22 cellular contexts compared by ENCODE assay signal in the genomic region with DNA sequence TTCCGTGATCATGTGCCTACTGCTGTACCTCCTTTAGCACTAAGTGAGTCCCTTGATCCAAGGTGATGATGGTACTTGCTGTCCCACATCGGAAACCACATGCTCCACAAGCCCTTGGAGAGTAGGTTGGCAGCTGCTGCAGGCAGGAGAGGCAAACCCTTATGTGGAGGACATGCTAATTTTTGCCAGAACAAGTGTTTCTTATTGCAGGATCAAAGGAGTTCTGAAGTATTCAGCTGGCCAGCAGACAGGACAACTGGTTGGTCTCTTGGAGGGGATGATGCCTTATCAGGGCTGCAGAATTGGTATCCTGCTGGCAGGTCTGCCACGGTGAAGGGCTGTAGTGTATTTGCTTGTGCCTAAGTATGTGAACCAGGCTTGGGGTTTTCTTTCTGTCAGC. TPM values are rescaled to one million over a fixed set of nuclear protein-coding genes. Genes with fewer than 3 reads are reported as not detected.
DNase-seq lines count a peak whose midpoint lies in the region; ATAC-seq and FAIRE-seq lines count a peak whose summit lies in the region.
"Had no signal": no experiment of that assay in that cellular context is flagged by ENCODE, and none has a peak within 500 bp of the region (broad histone marks: within the 10 kb centered on the region; RNA-seq: fewer than 3 reads in every experiment).

No MANE protein-coding gene starts in this region.

- no peaks in the 10 kb centered on the region for H3K9me3 ChIP-seq in CD4-positive, alpha-beta memory T cell (ENCODE audit: control insufficient read depth in 1 of 2, low read length in 2 of 2)
- H3K9me3 ChIP-seq: prostate gland, spleen had no signal

- H3K36me3 Mint-ChIP-seq in activated CD4-positive, alpha-beta T cell treated with anti-CD3 and anti-CD28 coated beads for 36 hours (ENCODE audit: low read depth): peaks cover 41% of the 10 kb centered on the region
- H3K36me3 Mint-ChIP-seq in CD4-positive, alpha-beta memory T cell: peaks cover 42 to 69% of the 10 kb centered on the region in 2 donors
- peaks cover 0 to 77% (median 9%) of the 10 kb centered on the region in 3 donors for H3K36me3 Mint-ChIP-seq in naive thymus-derived CD8-positive, alpha-beta T cell

- H3K4me3 Mint-ChIP-seq in activated CD4-positive, alpha-beta T cell treated with anti-CD3 and anti-CD28 coated beads for 36 hours: no peak overlapping the region
- H3K4me3 Mint-ChIP-seq in CD4-positive, alpha-beta memory T cell: no peak overlapping the region
- no peak overlapping the region for H3K4me3 Mint-ChIP-seq in naive thymus-derived CD8-positive, alpha-beta T cell
- H3K4me3 Mint-ChIP-seq: stimulated activated memory B cell treated with anti-CD40 and anti-IgM and Interleukin-4, amounts not matched to agents 10 μg/mL and 1 μg/mL and 100 μg/mL, for 72 hours had no signal

- no peak for DNase-seq in activated CD4-positive, alpha-beta T cell treated with anti-CD3 and anti-CD28 coated beads for 36 hours
- DNase-seq in activated CD4-positive, alpha-beta T cell treated with anti-CD3 and anti-CD28 coated beads, Interleukin-2, amount 50 U/mL, for 4 hours: no peak
- no peak for DNase-seq in CD4-positive, alpha-beta memory T cell
- peak; percentile 94 for DNase-seq in NCI-H524 treated with DMSO at 0.1 percent for 48 hours (lab: John Stamatoyannopoulos, UW)
- DNase-seq in naive thymus-derived CD8-positive, alpha-beta T cell: no peak
- DNase-seq in NCI-H2196 treated with DMSO at 0.1 percent for 48 hours (lab: John Stamatoyannopoulos, UW; ENCODE audit: unreplicated experiment): no peak
- DNase-seq in OCI-M2 (lab: John Stamatoyannopoulos, UW; ENCODE audit: unreplicated experiment): no peak
- DNase-seq in HTR-8/SVneo (ENCODE audit: insufficient read length, low spot score): no peak
- DNase-seq: activated CD4-positive, alpha-beta T cell treated with anti-CD3 and anti-CD28 coated beads for 48 hours; Calu3; foreskin melanocyte; H7; Kasumi-1; NCI-H1105 treated with DMSO at 0.1 percent for 48 hours; NCI-H446; OCI-M1 had no signal

- POLR2A ChIA-PET in activated CD4-positive, alpha-beta T cell treated with anti-CD3 and anti-CD28 coated beads for 36 hours (lab: Charles Lee): no interaction called here
- POLR2A ChIA-PET in CD4-positive, alpha-beta memory T cell (lab: Charles Lee; ENCODE audit: partially characterized antibody): interaction anchor here (1.0 to 5.5 kb wide), 5 partner anchors 20 to 78 kb away, joined by 3 to 32 read pairs (median 4); no protein-coding TSS in a partner anchor
- POLR2A ChIA-PET in naive thymus-derived CD8-positive, alpha-beta T cell (lab: Charles Lee): interaction anchor here (0.9 to 1.2 kb wide), 3 partner anchors 19 to 24 kb away, joined by 3 to 4 read pairs (median 4); no protein-coding TSS in a partner anchor

- H3K27ac Mint-ChIP-seq in activated CD4-positive, alpha-beta T cell treated with anti-CD3 and anti-CD28 coated beads for 36 hours: peak overlapping the region; percentile 38
- peak overlapping the region in 5 of 7 donors; percentile 11 to 79 (median 60) for H3K27ac Mint-ChIP-seq in CD4-positive, alpha-beta memory T cell
- peak overlapping the region in 9 of 10 donors; percentile 31 to 91 (median 76) for H3K27ac Mint-ChIP-seq in naive thymus-derived CD8-positive, alpha-beta T cell

- ATAC-seq in activated CD4-positive, alpha-beta T cell treated with anti-CD3 and anti-CD28 coated beads for 36 hours: no peak
- ATAC-seq in naive thymus-derived CD8-positive, alpha-beta T cell: no peak
- ATAC-seq: left lobe of liver; stimulated activated memory B cell treated with anti-CD40 and anti-IgM and Interleukin-4, amounts not matched to agents 10 μg/mL and 1 μg/mL and 100 μg/mL, for 72 hours had no signal

- H3K27ac ChIP-seq in CD4-positive, alpha-beta memory T cell (ENCODE audit: low read depth, low read length): no peak overlapping the region
- H3K27ac ChIP-seq: prostate gland, SK-N-MC had no signal

- CTCF ChIA-PET in activated CD4-positive, alpha-beta T cell treated with anti-CD3 and anti-CD28 coated beads for 36 hours (lab: Charles Lee): interaction anchor here (1.0 to 2.7 kb wide), 3 partner anchors 13 to 78 kb away, joined by 3 to 7 read pairs (median 5); no protein-coding TSS in a partner anchor
- CTCF ChIA-PET in CD4-positive, alpha-beta memory T cell (lab: Charles Lee; ENCODE audit: partially characterized antibody): interaction anchor here (1.5 to 4.8 kb wide), 2 partner anchors 69 to 78 kb away, joined by 3 to 22 read pairs; no protein-coding TSS in a partner anchor

- intact Hi-C loops in activated CD4-positive, alpha-beta T cell treated with anti-CD3 and anti-CD28 coated beads for 36 hours (cut with DNase I, micrococcal nuclease): no loop called here
- intact Hi-C loops in CD4-positive, alpha-beta memory T cell (cut with micrococcal nuclease): no loop called here

- H3K4me1 ChIP-seq in CD4-positive, alpha-beta memory T cell (ENCODE audit: insufficient read depth, low read length): peaks cover 48% of the 10 kb centered on the region
- H3K4me1 ChIP-seq: prostate gland had no signal

- peaks cover 50% of the 10 kb centered on the region for H3K36me3 ChIP-seq in CD4-positive, alpha-beta memory T cell (ENCODE audit: insufficient read depth, low read length)
- H3K36me3 ChIP-seq: prostate gland had no signal

- H3K9me3 Mint-ChIP-seq in activated CD4-positive, alpha-beta T cell treated with anti-CD3 and anti-CD28 coated beads for 36 hours (ENCODE audit: low read depth): peaks cover 2% of the 10 kb centered on the region
- peaks cover 0 to 1% (median 0%) of the 10 kb centered on the region in 8 donors for H3K9me3 Mint-ChIP-seq in CD4-positive, alpha-beta memory T cell
- H3K9me3 Mint-ChIP-seq in naive thymus-derived CD8-positive, alpha-beta T cell: no peaks in the 10 kb centered on the region
- H3K9me3 Mint-ChIP-seq: stimulated activated memory B cell treated with anti-CD40 and anti-IgM and Interleukin-4, amounts not matched to agents 10 μg/mL and 1 μg/mL and 100 μg/mL, for 72 hours had no signal

- H3K27me3 ChIP-seq in CD4-positive, alpha-beta memory T cell (ENCODE audit: insufficient read depth, low read length): no peaks in the 10 kb centered on the region
- H3K27me3 ChIP-seq: spleen had no signal

- FAIRE-seq in HTR-8/SVneo (lab: Jason Lieb, UNC): no peak
- FAIRE-seq: astrocyte had no signal

- H3K4me1 Mint-ChIP-seq in activated CD4-positive, alpha-beta T cell treated with anti-CD3 and anti-CD28 coated beads for 36 hours: peaks cover 54% of the 10 kb centered on the region
- peaks cover 43 to 79% (median 61%) of the 10 kb centered on the region in 4 donors for H3K4me1 Mint-ChIP-seq in CD4-positive, alpha-beta memory T cell
- peaks cover 39 to 83% (median 73%) of the 10 kb centered on the region in 4 donors for H3K4me1 Mint-ChIP-seq in naive thymus-derived CD8-positive, alpha-beta T cell

- H3K27me3 Mint-ChIP-seq in activated CD4-positive, alpha-beta T cell treated with anti-CD3 and anti-CD28 coated beads for 36 hours: no peaks in the 10 kb centered on the region
- no peaks in the 10 kb centered on the region for H3K27me3 Mint-ChIP-seq in CD4-positive, alpha-beta memory T cell
- H3K27me3 Mint-ChIP-seq in naive thymus-derived CD8-positive, alpha-beta T cell: no peaks in the 10 kb centered on the region
- H3K27me3 Mint-ChIP-seq: stimulated activated memory B cell treated with anti-CD40 and anti-IgM and Interleukin-4, amounts not matched to agents 10 μg/mL and 1 μg/mL and 100 μg/mL, for 72 hours had no signal

- no peak overlapping the region for H3K4me3 ChIP-seq in CD4-positive, alpha-beta memory T cell (ENCODE audit: low read length in 2 of 2)
- H3K4me3 ChIP-seq: prostate gland, SK-N-MC, spleen had no signal

RNA-seq across cellular contexts. Expression of a gene that starts 36.8 kb away (rescaled TPM):
- under 1 TPM; 0.14 to 0.21 TPM for total RNA-seq in activated CD4-positive, alpha-beta T cell treated with anti-CD3 and anti-CD28 coated beads for 36 hours
- total RNA-seq in CD4-positive, alpha-beta memory T cell: not detected
- polyA plus RNA-seq in CD4-positive, alpha-beta memory T cell: not detected
- total RNA-seq in naive thymus-derived CD8-positive, alpha-beta T cell: under 1 TPM; 0.13 to 0.16 TPM
- under 1 TPM; 0.06 to 0.15 (median 0.15) TPM for polyA plus RNA-seq in naive thymus-derived CD8-positive, alpha-beta T cell

RNA-seq across cellular contexts. Expression of a gene that starts 52.0 kb away (rescaled TPM):
- total RNA-seq in activated CD4-positive, alpha-beta T cell treated with anti-CD3 and anti-CD28 coated beads for 36 hours: 10 to 100 TPM; 70.1 to 80.1 TPM
- 100 to 1,000 TPM; 192 to 200 TPM for total RNA-seq in CD4-positive, alpha-beta memory T cell
- polyA plus RNA-seq in CD4-positive, alpha-beta memory T cell: 10 to 100 TPM; 82.1 to 91.9 TPM
- 100 to 1,000 TPM; 160 to 167 TPM for total RNA-seq in naive thymus-derived CD8-positive, alpha-beta T cell
- polyA plus RNA-seq in naive thymus-derived CD8-positive, alpha-beta T cell: 10 to 100 TPM; 49.9 to 81.7 (median 63.2) TPM

RNA-seq across cellular contexts. Expression of a gene that starts 59.5 kb away (rescaled TPM):
- 100 to 1,000 TPM; 158 to 163 TPM for total RNA-seq in activated CD4-positive, alpha-beta T cell treated with anti-CD3 and anti-CD28 coated beads for 36 hours
- total RNA-seq in CD4-positive, alpha-beta memory T cell: 100 to 1,000 TPM; 103 to 129 TPM
- 10 to 100 TPM; 48.5 to 65.3 TPM for polyA plus RNA-seq in CD4-positive, alpha-beta memory T cell
- total RNA-seq in naive thymus-derived CD8-positive, alpha-beta T cell: 100 to 1,000 TPM; 154 to 167 TPM
- polyA plus RNA-seq in naive thymus-derived CD8-positive, alpha-beta T cell: 10 to 100 TPM; 51.3 to 95.7 (median 69.0) TPM
